1 cellular context compared by ENCODE assay signal in the genomic region with DNA sequence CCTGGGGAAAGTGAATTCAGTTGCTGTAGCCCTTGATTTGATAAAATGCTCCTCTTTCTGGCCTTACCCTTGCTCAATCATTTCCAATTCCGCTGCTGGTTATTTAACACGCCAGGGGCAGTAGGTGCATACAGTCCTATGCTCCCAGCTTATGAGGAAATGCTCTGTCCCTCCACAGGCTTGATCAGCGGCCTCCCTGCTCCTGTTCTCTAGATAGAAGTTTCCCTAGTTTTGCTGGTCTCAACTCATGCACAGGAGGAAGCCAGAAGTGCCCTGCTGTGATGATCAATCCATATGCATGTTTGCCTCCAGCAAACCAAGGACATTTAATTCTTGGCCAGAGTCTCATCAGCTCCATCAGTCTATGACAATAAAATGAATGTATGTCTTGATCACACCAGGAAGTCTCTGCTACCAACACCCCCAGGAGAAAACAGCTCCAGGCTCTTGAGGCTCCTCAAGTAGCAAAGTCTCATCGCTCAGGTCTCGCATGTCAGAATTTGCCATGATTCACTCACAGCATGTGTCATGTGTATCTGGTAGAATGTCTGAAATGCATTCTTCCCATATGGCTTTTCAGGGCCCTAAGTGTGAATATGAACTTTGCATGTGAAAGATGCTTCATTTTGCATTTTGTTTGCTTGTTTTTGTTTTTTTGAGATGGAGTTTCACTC.
TF ChIP-seq lines count a peak whose summit lies in the region.

No MANE protein-coding gene starts in this region.

TF ChIP-seq in GM23338, 12 proteins besides CTCF, POLR2A, EP300 and RAD21:
- TF ChIP-seq, protein P1, sequence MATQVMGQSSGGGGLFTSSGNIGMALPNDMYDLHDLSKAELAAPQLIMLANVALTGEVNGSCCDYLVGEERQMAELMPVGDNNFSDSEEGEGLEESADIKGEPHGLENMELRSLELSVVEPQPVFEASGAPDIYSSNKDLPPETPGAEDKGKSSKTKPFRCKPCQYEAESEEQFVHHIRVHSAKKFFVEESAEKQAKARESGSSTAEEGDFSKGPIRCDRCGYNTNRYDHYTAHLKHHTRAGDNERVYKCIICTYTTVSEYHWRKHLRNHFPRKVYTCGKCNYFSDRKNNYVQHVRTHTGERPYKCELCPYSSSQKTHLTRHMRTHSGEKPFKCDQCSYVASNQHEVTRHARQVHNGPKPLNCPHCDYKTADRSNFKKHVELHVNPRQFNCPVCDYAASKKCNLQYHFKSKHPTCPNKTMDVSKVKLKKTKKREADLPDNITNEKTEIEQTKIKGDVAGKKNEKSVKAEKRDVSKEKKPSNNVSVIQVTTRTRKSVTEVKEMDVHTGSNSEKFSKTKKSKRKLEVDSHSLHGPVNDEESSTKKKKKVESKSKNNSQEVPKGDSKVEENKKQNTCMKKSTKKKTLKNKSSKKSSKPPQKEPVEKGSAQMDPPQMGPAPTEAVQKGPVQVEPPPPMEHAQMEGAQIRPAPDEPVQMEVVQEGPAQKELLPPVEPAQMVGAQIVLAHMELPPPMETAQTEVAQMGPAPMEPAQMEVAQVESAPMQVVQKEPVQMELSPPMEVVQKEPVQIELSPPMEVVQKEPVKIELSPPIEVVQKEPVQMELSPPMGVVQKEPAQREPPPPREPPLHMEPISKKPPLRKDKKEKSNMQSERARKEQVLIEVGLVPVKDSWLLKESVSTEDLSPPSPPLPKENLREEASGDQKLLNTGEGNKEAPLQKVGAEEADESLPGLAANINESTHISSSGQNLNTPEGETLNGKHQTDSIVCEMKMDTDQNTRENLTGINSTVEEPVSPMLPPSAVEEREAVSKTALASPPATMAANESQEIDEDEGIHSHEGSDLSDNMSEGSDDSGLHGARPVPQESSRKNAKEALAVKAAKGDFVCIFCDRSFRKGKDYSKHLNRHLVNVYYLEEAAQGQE (IDR thresholded peaks at IDR 0.05; ENCODE audit: unreplicated experiment): no peak
- TF ChIP-seq, protein P2, sequence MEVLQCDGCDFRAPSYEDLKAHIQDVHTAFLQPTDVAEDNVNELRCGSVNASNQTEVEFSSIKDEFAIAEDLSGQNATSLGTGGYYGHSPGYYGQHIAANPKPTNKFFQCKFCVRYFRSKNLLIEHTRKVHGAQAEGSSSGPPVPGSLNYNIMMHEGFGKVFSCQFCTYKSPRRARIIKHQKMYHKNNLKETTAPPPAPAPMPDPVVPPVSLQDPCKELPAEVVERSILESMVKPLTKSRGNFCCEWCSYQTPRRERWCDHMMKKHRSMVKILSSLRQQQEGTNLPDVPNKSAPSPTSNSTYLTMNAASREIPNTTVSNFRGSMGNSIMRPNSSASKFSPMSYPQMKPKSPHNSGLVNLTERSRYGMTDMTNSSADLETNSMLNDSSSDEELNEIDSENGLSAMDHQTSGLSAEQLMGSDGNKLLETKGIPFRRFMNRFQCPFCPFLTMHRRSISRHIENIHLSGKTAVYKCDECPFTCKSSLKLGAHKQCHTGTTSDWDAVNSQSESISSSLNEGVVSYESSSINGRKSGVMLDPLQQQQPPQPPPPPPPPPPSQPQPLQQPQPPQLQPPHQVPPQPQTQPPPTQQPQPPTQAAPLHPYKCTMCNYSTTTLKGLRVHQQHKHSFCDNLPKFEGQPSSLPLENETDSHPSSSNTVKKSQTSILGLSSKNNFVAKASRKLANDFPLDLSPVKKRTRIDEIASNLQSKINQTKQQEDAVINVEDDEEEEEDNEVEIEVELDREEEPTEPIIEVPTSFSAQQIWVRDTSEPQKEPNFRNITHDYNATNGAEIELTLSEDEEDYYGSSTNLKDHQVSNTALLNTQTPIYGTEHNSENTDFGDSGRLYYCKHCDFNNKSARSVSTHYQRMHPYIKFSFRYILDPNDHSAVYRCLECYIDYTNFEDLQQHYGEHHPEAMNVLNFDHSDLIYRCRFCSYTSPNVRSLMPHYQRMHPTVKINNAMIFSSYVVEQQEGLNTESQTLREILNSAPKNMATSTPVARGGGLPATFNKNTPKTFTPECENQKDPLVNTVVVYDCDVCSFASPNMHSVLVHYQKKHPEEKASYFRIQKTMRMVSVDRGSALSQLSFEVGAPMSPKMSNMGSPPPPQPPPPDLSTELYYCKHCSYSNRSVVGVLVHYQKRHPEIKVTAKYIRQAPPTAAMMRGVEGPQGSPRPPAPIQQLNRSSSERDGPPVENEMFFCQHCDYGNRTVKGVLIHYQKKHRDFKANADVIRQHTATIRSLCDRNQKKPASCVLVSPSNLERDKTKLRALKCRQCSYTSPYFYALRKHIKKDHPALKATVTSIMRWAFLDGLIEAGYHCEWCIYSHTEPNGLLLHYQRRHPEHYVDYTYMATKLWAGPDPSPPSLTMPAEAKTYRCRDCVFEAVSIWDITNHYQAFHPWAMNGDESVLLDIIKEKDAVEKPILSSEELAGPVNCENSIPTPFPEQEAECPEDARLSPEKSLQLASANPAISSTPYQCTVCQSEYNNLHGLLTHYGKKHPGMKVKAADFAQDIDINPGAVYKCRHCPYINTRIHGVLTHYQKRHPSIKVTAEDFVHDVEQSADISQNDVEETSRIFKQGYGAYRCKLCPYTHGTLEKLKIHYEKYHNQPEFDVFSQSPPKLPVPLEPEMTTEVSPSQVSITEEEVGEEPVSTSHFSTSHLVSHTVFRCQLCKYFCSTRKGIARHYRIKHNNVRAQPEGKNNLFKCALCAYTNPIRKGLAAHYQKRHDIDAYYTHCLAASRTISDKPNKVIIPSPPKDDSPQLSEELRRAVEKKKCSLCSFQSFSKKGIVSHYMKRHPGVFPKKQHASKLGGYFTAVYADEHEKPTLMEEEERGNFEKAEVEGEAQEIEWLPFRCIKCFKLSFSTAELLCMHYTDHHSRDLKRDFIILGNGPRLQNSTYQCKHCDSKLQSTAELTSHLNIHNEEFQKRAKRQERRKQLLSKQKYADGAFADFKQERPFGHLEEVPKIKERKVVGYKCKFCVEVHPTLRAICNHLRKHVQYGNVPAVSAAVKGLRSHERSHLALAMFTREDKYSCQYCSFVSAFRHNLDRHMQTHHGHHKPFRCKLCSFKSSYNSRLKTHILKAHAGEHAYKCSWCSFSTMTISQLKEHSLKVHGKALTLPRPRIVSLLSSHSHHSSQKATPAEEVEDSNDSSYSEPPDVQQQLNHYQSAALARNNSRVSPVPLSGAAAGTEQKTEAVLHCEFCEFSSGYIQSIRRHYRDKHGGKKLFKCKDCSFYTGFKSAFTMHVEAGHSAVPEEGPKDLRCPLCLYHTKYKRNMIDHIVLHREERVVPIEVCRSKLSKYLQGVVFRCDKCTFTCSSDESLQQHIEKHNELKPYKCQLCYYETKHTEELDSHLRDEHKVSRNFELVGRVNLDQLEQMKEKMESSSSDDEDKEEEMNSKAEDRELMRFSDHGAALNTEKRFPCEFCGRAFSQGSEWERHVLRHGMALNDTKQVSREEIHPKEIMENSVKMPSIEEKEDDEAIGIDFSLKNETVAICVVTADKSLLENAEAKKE (CRISPR knock-in tag; IDR thresholded peaks at IDR 0.05): no peak
- TF ChIP-seq POLR2AphosphoS5 (IDR thresholded peaks at IDR 0.05; ENCODE audit: low read depth): no peak
- TF ChIP-seq EZH2 (IDR thresholded peaks at IDR 0.05; ENCODE audit: low read depth, unreplicated experiment): no peak
